In the genomic region with DNA sequence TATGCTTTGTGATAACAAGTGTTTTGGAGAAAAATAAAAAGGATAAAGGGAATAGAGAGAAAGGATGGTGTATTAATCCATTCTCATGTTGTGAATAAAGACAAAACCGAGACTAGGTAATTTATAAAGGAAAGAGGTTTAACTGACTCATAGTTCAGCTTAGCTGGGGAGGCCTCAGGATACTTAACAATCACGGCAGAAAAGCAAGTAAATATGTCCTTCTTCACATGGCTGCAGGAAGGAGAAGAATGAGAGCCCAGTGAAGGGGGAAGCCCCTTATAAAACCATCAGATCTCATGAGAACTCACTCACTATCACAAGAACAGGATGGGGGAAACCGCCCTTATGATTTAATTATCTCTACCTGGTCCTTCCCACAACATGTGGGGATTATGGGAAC, we compare ENCODE assay signal across 27 cellular contexts. TPM values are rescaled to one million over a fixed set of nuclear protein-coding genes. Genes with fewer than 3 reads are reported as not detected.
"Had no signal": no experiment of that assay in that cellular context is flagged by ENCODE, and none has a peak within 500 bp of the region (broad histone marks: within the 10 kb centered on the region; RNA-seq: fewer than 3 reads in every experiment).

No MANE protein-coding gene starts in this region.

- H3K36me3 Mint-ChIP-seq: activated CD4-positive, alpha-beta memory T cell treated with anti-CD3 and anti-CD28 coated beads for 36 hours; activated naive CD8-positive, alpha-beta T cell treated with anti-CD3 and anti-CD28 coated beads, Interleukin-2, amount 10 ng/mL, durations not matched to agents 7 days and 5 days had no signal

- H3K4me1 Mint-ChIP-seq: activated naive CD8-positive, alpha-beta T cell treated with anti-CD3 and anti-CD28 coated beads, Interleukin-2, amount 10 ng/mL, durations not matched to agents 7 days and 5 days had no signal

- H3K4me3 Mint-ChIP-seq: activated CD4-positive, alpha-beta memory T cell treated with anti-CD3 and anti-CD28 coated beads for 36 hours; activated naive CD8-positive, alpha-beta T cell treated with anti-CD3 and anti-CD28 coated beads, Interleukin-2, amount 10 ng/mL, durations not matched to agents 7 days and 5 days; activated T-helper 1 cell treated with anti-CD3 and anti-CD28 coated beads, Interleukin-12 subunit alpha, Interleukin-12 subunit beta, Interleukin-2, Interleukin-4 antibody, amounts not matched to agents 30 ng/mL and 10 ng/mL and 1 ng/mL, durations not matched to agents 14 hours and 24 hours and 36 hours; effector memory CD8-positive, alpha-beta T cell had no signal

- H3K27me3 Mint-ChIP-seq: effector memory CD8-positive, alpha-beta T cell had no signal

- H3K27ac Mint-ChIP-seq: activated CD4-positive, alpha-beta memory T cell treated with anti-CD3 and anti-CD28 coated beads for 36 hours; activated naive CD8-positive, alpha-beta T cell treated with anti-CD3 and anti-CD28 coated beads, Interleukin-2, amount 10 ng/mL, durations not matched to agents 7 days and 5 days; activated T-helper 1 cell treated with anti-CD3 and anti-CD28 coated beads, Interleukin-12 subunit alpha, Interleukin-12 subunit beta, Interleukin-2, Interleukin-4 antibody, amounts not matched to agents 30 ng/mL and 10 ng/mL and 1 ng/mL, durations not matched to agents 14 hours and 24 hours and 36 hours had no signal

- ATAC-seq: body of pancreas; effector memory CD8-positive, alpha-beta T cell; foreskin keratinocyte; gastrocnemius medialis; heart left ventricle had no signal

- DNase-seq: activated CD4-positive, alpha-beta memory T cell treated with anti-CD3 and anti-CD28 coated beads for 36 hours; activated CD4-positive, alpha-beta T cell treated with anti-CD3 and anti-CD28 coated beads for 1 hour; activated CD4-positive, alpha-beta T cell treated with anti-CD3 and anti-CD28 coated beads for 48 hours; activated CD4-positive, alpha-beta T cell treated with anti-CD3 and anti-CD28 coated beads, Interleukin-2, amount 50 U/mL, for 1 hour; activated CD8-positive, alpha-beta memory T cell treated with anti-CD3 and anti-CD28 coated beads for 24 hours; activated gamma-delta T cell; activated naive CD4-positive, alpha-beta T cell treated with anti-CD3 and anti-CD28 coated beads, Interleukin-2, amount 50 U/mL, for 16 hours; activated naive CD4-positive, alpha-beta T cell treated with Interleukin-2 at 50 U/mL for 16 hours; activated naive CD8-positive, alpha-beta T cell treated with anti-CD3 and anti-CD28 coated beads, Interleukin-2, amount 10 ng/mL, durations not matched to agents 7 days and 5 days; activated T-cell treated with anti-CD3 and anti-CD28 coated beads, Interleukin-2, amount 50 U/mL, for 48 hours; amniotic stem cell; aorta; body of pancreas; caudate nucleus; cortex of kidney; dermis blood vessel endothelial cell; effector CD4-positive, alpha-beta T cell; effector memory CD8-positive, alpha-beta T cell; erythroblast; foreskin keratinocyte; gastrocnemius medialis; glutamatergic neuron; heart left ventricle; T-helper 2 cell had no signal

- H3K9me3 Mint-ChIP-seq: effector memory CD8-positive, alpha-beta T cell had no signal

RNA-seq across cellular contexts. Expression of a gene that starts 18.1 kb away (rescaled TPM):
- total RNA-seq: activated CD4-positive, alpha-beta memory T cell treated with anti-CD3 and anti-CD28 coated beads for 36 hours; activated T-helper 1 cell treated with anti-CD3 and anti-CD28 coated beads, Interleukin-12 subunit alpha, Interleukin-12 subunit beta, Interleukin-2, Interleukin-4 antibody, amounts not matched to agents 30 ng/mL and 10 ng/mL and 1 ng/mL, durations not matched to agents 14 hours and 24 hours and 36 hours; aorta; body of pancreas; chondrocyte; dermis blood vessel endothelial cell; esophagus muscularis mucosa; gastrocnemius medialis; heart left ventricle had no signal
